19 cellular contexts compared by ENCODE assay signal in the genomic region with DNA sequence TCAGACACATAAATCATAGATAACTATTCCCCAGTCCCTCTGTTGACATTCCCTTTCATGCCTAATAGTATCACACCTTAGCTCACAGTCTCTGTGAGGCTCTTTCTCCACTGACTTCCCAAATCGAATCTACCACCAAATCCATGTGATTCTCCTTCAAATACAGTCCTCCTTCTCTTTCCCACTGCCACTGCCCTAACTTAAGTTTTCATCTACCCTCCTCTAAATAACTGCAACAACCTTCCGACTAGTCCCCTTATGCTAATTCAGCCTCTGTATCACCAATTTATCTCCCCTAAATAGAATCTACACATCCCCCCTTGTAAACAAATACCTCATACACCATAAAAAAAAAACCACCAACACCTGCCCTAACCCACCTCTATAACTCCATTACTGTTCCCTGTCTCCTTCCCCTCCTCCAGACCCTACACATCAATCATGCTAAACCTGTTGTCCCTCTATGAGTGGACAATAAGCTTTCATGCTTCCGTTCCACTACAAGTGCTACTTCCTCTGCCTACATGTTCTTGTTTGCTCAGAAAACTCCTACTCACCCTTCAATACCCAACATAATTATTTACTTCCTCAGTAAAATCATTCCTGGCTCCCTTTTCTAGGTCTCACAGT. TPM values are rescaled to one million over a fixed set of nuclear protein-coding genes. Genes with fewer than 3 reads are reported as not detected.
DNase-seq lines count a peak whose midpoint lies in the region; TF ChIP-seq lines count a peak whose summit lies in the region.
"Had no signal": no experiment of that assay in that cellular context is flagged by ENCODE, and none has a peak within 500 bp of the region (broad histone marks: within the 10 kb centered on the region; RNA-seq: fewer than 3 reads in every experiment).

No MANE protein-coding gene starts in this region.

- H3K27ac ChIP-seq in HEK293 (ENCODE audit: extremely low read depth, low read depth, low read length) (no peak overlapping the region), RWPE1 (no peak overlapping the region)
- H3K27ac ChIP-seq: 22Rv1; A549; BLaER1 treated with 17β-estradiol and CSF1 and Interleukin-3, amounts not matched to agents 10 nM and 100 nM; C4-2B had no signal

- DNase-seq in DMS53 (lab: John Stamatoyannopoulos, UW), result peak; percentile 21
- no peak for DNase-seq in DMS53 treated with DMSO at 0.1 percent for 48 hours (lab: John Stamatoyannopoulos, UW; ENCODE audit: unreplicated experiment)
- peak; percentile 21 for DNase-seq in SHP77 treated with DMSO at 0.1 percent for 48 hours (lab: John Stamatoyannopoulos, UW)
- no peak for DNase-seq in neural crest cell (ENCODE audit: low read depth, low spot score)
- DNase-seq in activated naive CD4-positive, alpha-beta T cell (lab: John Stamatoyannopoulos, UW), result no peak
- DNase-seq in RWPE1 (ENCODE audit: low spot score), result no peak
- DNase-seq: AML-193; Caco-2; Calu3; CD4-positive, alpha-beta T cell; CD8-positive, alpha-beta T cell; DMS79 treated with DMSO at 0.1 percent for 48 hours; GF-D8 had no signal

- no peaks in the 10 kb centered on the region for H3K27me3 Mint-ChIP-seq in neural crest cell (ENCODE audit: low read depth)
- H3K27me3 Mint-ChIP-seq: B cell; CD4-positive, alpha-beta T cell had no signal

- no peaks in the 10 kb centered on the region for H3K36me3 ChIP-seq in HEK293 (ENCODE audit: control insufficient read depth in 2 of 2, insufficient read depth in 1 of 2, low read length in 2 of 2)
- H3K36me3 ChIP-seq: BLaER1 treated with 17β-estradiol and CSF1 and Interleukin-3, amounts not matched to agents 10 nM and 100 nM had no signal

- H3K4me1 Mint-ChIP-seq in neural crest cell, result no peaks in the 10 kb centered on the region
- H3K4me1 Mint-ChIP-seq: B cell had no signal

- H3K9me3 Mint-ChIP-seq in neural crest cell, result no peaks in the 10 kb centered on the region
- H3K9me3 Mint-ChIP-seq: CD8-positive, alpha-beta T cell had no signal

- H3K4me3 Mint-ChIP-seq in neural crest cell, result no peak overlapping the region
- H3K4me3 Mint-ChIP-seq: B cell; CD4-positive, alpha-beta T cell; CD8-positive, alpha-beta T cell had no signal

- CTCF ChIA-PET in HEK293 (lab: Yijun Ruan, JAX), result interaction anchor here (0.5 to 1.2 kb wide), 5 partner anchors 14 to 191 kb away, joined by 3 to 7 read pairs (median 3); no protein-coding TSS in a partner anchor
- CTCF ChIA-PET in RWPE1 (lab: Yijun Ruan, JAX), result interaction anchor here (0.6 kb wide), 1 partner anchor 16 kb away, joined by 3 read pairs; no protein-coding TSS in a partner anchor

- H3K9me3 ChIP-seq in HEK293 (ENCODE audit: control insufficient read depth, insufficient read depth, low read depth, low read length), result no peaks in the 10 kb centered on the region
- H3K9me3 ChIP-seq: A549; BLaER1 treated with 17β-estradiol and CSF1 and Interleukin-3, amounts not matched to agents 10 nM and 100 nM; Caco-2 had no signal

- no peaks in the 10 kb centered on the region for H3K36me3 Mint-ChIP-seq in neural crest cell (ENCODE audit: low read depth)
- H3K36me3 Mint-ChIP-seq: CD8-positive, alpha-beta T cell had no signal

- H3K4me3 ChIP-seq in HEK293 (ENCODE audit: low read depth, low read length), result no peak overlapping the region
- H3K4me3 ChIP-seq: A549; BLaER1 treated with 17β-estradiol and CSF1 and Interleukin-3, amounts not matched to agents 10 nM and 100 nM had no signal

- peaks cover 9% of the 10 kb centered on the region for H3K4me1 ChIP-seq in HEK293 (ENCODE audit: control insufficient read depth, insufficient read depth, low read length)
- H3K4me1 ChIP-seq: A549; BLaER1 treated with 17β-estradiol and CSF1 and Interleukin-3, amounts not matched to agents 10 nM and 100 nM; Caco-2 had no signal

- TF ChIP-seq CTCF in HEK293 (tag by site-specific recombination; IDR thresholded peaks at IDR 0.05) (no peak), neural crest cell (conservative IDR thresholded peaks at IDR 0.05) (no peak), RWPE1 (conservative IDR thresholded peaks at IDR 0.05; ENCODE audit: low read depth) (no peak)

- H3K27ac Mint-ChIP-seq in neural crest cell (ENCODE audit: unreplicated experiment), result peak overlapping the region; percentile 68
- H3K27ac Mint-ChIP-seq: B cell; CD4-positive, alpha-beta T cell; CD8-positive, alpha-beta T cell had no signal

- POLR2A ChIA-PET in HEK293 (lab: Yijun Ruan, JAX), result no interaction called here
- POLR2A ChIA-PET in RWPE1 (lab: Yijun Ruan, JAX; ENCODE audit: low non-redundant PET), result no interaction called here

TF ChIP-seq in HEK293, 187 proteins besides CTCF, POLR2A, EP300 and RAD21:
- TF ChIP-seq EGR2 (tag by site-specific recombination; IDR thresholded peaks at IDR 0.05; ENCODE audit: low read depth) (peak; percentile 88), ZNF530 (tag by site-specific recombination; IDR thresholded peaks at IDR 0.05; ENCODE audit: low read depth) (no peak), OSR2 (tag by site-specific recombination; IDR thresholded peaks at IDR 0.05) (peak; percentile 53), GLI4 (tag by site-specific recombination; IDR thresholded peaks at IDR 0.05) (no peak), BCL11B (tag by site-specific recombination; IDR thresholded peaks at IDR 0.05; ENCODE audit: low read depth) (no peak), ZNF658 (tag by site-specific recombination; IDR thresholded peaks at IDR 0.05) (no peak), ZFHX2 (tag by site-specific recombination; conservative IDR thresholded peaks at IDR 0.05) (peak; percentile 89), ZNF155 (tag by site-specific recombination; IDR thresholded peaks at IDR 0.05) (no peak), ZFP3 (tag by site-specific recombination; IDR thresholded peaks at IDR 0.05; ENCODE audit: low read depth) (peak; percentile 89)
- TF ChIP-seq, protein P1, sequence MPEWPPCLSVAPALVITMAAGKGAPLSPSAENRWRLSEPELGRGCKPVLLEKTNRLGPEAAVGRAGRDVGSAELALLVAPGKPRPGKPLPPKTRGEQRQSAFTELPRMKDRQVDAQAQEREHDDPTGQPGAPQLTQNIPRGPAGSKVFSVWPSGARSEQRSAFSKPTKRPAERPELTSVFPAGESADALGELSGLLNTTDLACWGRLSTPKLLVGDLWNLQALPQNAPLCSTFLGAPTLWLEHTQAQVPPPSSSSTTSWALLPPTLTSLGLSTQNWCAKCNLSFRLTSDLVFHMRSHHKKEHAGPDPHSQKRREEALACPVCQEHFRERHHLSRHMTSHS (tag by site-specific recombination; IDR thresholded peaks at IDR 0.05), result no peak
- TF ChIP-seq, protein P2, sequence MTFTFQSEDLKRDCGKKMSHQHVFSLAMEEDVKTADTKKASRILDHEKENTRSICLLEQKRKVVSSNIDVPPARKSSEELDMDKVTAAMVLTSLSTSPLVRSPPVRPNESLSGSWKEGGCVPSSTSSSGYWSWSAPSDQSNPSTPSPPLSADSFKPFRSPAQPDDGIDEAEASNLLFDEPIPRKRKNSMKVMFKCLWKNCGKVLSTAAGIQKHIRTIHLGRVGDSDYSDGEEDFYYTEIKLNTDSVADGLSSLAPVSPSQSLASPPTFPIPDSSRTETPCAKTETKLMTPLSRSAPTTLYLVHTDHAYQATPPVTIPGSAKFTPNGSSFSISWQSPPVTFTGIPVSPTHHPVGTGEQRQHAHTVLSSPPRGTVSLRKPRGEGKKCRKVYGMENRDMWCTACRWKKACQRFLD (tag by site-specific recombination; IDR thresholded peaks at IDR 0.05), result no peak

RNA-seq across cellular contexts. Expression of a gene that starts 39.0 kb away (rescaled TPM):
- 2.2 and 4.2 TPM in 2 replicates for total RNA-seq in neural crest cell
- total RNA-seq: B cell; CD4-positive, alpha-beta T cell; CD8-positive, alpha-beta T cell had no signal

Comparison
In these comparisons a context has a peak if more than half of its experiments do, and no peak if none do; other contexts are left out.
1. DNase-seq: peak in DMS53 (single experiment) and SHP77 treated with DMSO at 0.1 percent for 48 hours (single experiment); none in DMS53 treated with DMSO at 0.1 percent for 48 hours (single experiment), neural crest cell (single experiment), activated naive CD4-positive, alpha-beta T cell (0 of 4) and RWPE1 (single experiment).